ENCODE assay signal across 23 cellular contexts in the genomic region with DNA sequence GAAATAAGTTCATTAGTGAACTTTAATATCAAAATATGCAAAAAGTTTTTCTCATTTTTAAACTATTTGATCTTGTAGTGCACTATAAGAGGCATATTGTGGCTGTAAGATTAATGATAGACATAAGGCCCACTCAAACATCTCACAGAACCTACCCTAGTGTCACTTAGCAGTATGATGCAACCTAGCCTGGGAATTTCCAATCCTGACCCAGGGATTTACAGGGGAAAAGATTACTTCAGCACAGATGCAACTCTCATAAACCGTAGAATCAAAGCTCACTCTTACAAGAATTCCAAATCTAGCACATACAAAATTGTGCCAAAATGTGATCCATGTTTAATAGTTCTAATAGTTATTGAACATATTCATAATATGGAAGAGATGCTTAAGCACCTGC.
"Had no signal": no experiment of that assay in that cellular context is flagged by ENCODE, and none has a peak within 500 bp of the region (broad histone marks: within the 10 kb centered on the region; RNA-seq: fewer than 3 reads in every experiment).

No MANE protein-coding gene starts in this region.

- H3K36me3 ChIP-seq: stomach, upper lobe of right lung had no signal

- H3K4me3 ChIP-seq: coronary artery, stomach, testis, upper lobe of right lung had no signal

- H3K9me3 Mint-ChIP-seq: activated naive CD8-positive, alpha-beta T cell treated with anti-CD3 and anti-CD28 coated beads, Interleukin-2, amount 10 ng/mL, durations not matched to agents 7 days and 5 days; activated T-helper 2 cell treated with anti-CD3 and anti-CD28 coated beads, Interferon-gamma antibody, Interleukin-2, Interleukin-4, amounts not matched to agents 10 μg/mL and 5 μg/mL and 100 μg/mL, durations not matched to agents 14 hours and 24 hours and 36 hours; T-helper 1 cell treated with Interleukin-12 subunit alpha and Interleukin-12 subunit beta and Interleukin-4 antibody, amounts not matched to agents 30 μg/mL and 1 μg/mL, for 36 hours had no signal

- H3K4me3 Mint-ChIP-seq: activated CD8-positive, alpha-beta T cell treated with anti-CD3 and anti-CD28 coated beads for 36 hours; activated naive CD8-positive, alpha-beta T cell treated with anti-CD3 and anti-CD28 coated beads, Interleukin-2, amount 10 ng/mL, durations not matched to agents 7 days and 5 days; activated T-cell treated with anti-CD3 and anti-CD28 coated beads, Interleukin-2, amount 50 U/mL, for 24 hours; central memory CD8-positive, alpha-beta T cell; naive thymus-derived CD8-positive, alpha-beta T cell; stimulated activated effector memory CD8-positive, alpha-beta T cell treated with anti-CD3 and anti-CD28 coated beads, Interleukin-12 subunit alpha, Interleukin-12 subunit beta, amount 100 ng/mL, for 72 hours; T-helper 1 cell treated with Interleukin-12 subunit alpha and Interleukin-12 subunit beta and Interleukin-4 antibody, amounts not matched to agents 30 μg/mL and 1 μg/mL, for 36 hours had no signal

- H3K27ac Mint-ChIP-seq: activated CD8-positive, alpha-beta T cell treated with anti-CD3 and anti-CD28 coated beads for 36 hours; activated naive CD8-positive, alpha-beta T cell treated with anti-CD3 and anti-CD28 coated beads, Interleukin-2, amount 10 ng/mL, durations not matched to agents 7 days and 5 days; activated T-cell treated with anti-CD3 and anti-CD28 coated beads, Interleukin-2, amount 50 U/mL, for 24 hours; activated T-helper 2 cell treated with anti-CD3 and anti-CD28 coated beads, Interferon-gamma antibody, Interleukin-2, Interleukin-4, amounts not matched to agents 10 μg/mL and 5 μg/mL and 100 μg/mL, durations not matched to agents 14 hours and 24 hours and 36 hours; naive thymus-derived CD8-positive, alpha-beta T cell; stimulated activated effector memory CD8-positive, alpha-beta T cell treated with anti-CD3 and anti-CD28 coated beads, Interleukin-12 subunit alpha, Interleukin-12 subunit beta, amount 100 ng/mL, for 72 hours; T-helper 1 cell treated with Interleukin-12 subunit alpha and Interleukin-12 subunit beta and Interleukin-4 antibody, amounts not matched to agents 30 μg/mL and 1 μg/mL, for 36 hours had no signal

- DNase-seq: activated CD4-positive, alpha-beta T cell treated with anti-CD3 and anti-CD28 coated beads for 48 hours; activated CD4-positive, CD25-positive, alpha-beta regulatory T cell; activated CD8-positive, alpha-beta T cell treated with anti-CD3 and anti-CD28 coated beads for 36 hours; activated naive CD4-positive, alpha-beta T cell treated with Interleukin-2 at 50 U/mL for 16 hours; activated naive CD8-positive, alpha-beta T cell treated with anti-CD3 and anti-CD28 coated beads, Interleukin-2, amount 10 ng/mL, durations not matched to agents 7 days and 5 days; activated T-cell treated with anti-CD3 and anti-CD28 coated beads, Interleukin-2, amount 50 U/mL, for 24 hours; aorta; foreskin melanocyte; head of caudate nucleus; left ventricle myocardium superior; naive thymus-derived CD8-positive, alpha-beta T cell; stimulated activated CD4-positive, alpha-beta T cell treated with anti-CD3 and anti-CD28 coated beads, Interleukin-4, amount 100 ng/mL, for 24 hours; stomach; testis; upper lobe of right lung had no signal

- H3K4me1 Mint-ChIP-seq: activated naive CD8-positive, alpha-beta T cell treated with anti-CD3 and anti-CD28 coated beads, Interleukin-2, amount 10 ng/mL, durations not matched to agents 7 days and 5 days; central memory CD8-positive, alpha-beta T cell; naive thymus-derived CD8-positive, alpha-beta T cell; stimulated activated effector memory CD8-positive, alpha-beta T cell treated with anti-CD3 and anti-CD28 coated beads, Interleukin-12 subunit alpha, Interleukin-12 subunit beta, amount 100 ng/mL, for 72 hours had no signal

- H3K9me3 ChIP-seq: stomach, testis, upper lobe of right lung had no signal

- H3K27ac ChIP-seq: coronary artery, parathyroid adenoma, stomach, testis, upper lobe of right lung had no signal

- ATAC-seq: activated CD8-positive, alpha-beta T cell treated with anti-CD3 and anti-CD28 coated beads for 36 hours; left ventricle myocardium superior; naive thymus-derived CD8-positive, alpha-beta T cell; sciatic nerve; stimulated activated effector memory CD8-positive, alpha-beta T cell treated with anti-CD3 and anti-CD28 coated beads, Interleukin-12 subunit alpha, Interleukin-12 subunit beta, amount 100 ng/mL, for 72 hours; upper lobe of right lung had no signal

- H3K27me3 Mint-ChIP-seq: activated CD8-positive, alpha-beta T cell treated with anti-CD3 and anti-CD28 coated beads for 36 hours; activated naive CD8-positive, alpha-beta T cell treated with anti-CD3 and anti-CD28 coated beads, Interleukin-2, amount 10 ng/mL, durations not matched to agents 7 days and 5 days; activated T-cell treated with anti-CD3 and anti-CD28 coated beads, Interleukin-2, amount 50 U/mL, for 24 hours; central memory CD8-positive, alpha-beta T cell; naive thymus-derived CD8-positive, alpha-beta T cell had no signal

- H3K36me3 Mint-ChIP-seq: activated naive CD8-positive, alpha-beta T cell treated with anti-CD3 and anti-CD28 coated beads, Interleukin-2, amount 10 ng/mL, durations not matched to agents 7 days and 5 days; naive thymus-derived CD8-positive, alpha-beta T cell; stimulated activated effector memory CD8-positive, alpha-beta T cell treated with anti-CD3 and anti-CD28 coated beads, Interleukin-12 subunit alpha, Interleukin-12 subunit beta, amount 100 ng/mL, for 72 hours had no signal

- H3K9ac ChIP-seq: parathyroid adenoma had no signal

- H3K4me1 ChIP-seq: parathyroid adenoma, stomach, testis, upper lobe of right lung had no signal

- FAIRE-seq: TTC549 had no signal

- H3K27me3 ChIP-seq: stomach, testis, upper lobe of right lung had no signal
